Comparison of ENCODE assay signal across 25 cellular contexts in the genomic region with DNA sequence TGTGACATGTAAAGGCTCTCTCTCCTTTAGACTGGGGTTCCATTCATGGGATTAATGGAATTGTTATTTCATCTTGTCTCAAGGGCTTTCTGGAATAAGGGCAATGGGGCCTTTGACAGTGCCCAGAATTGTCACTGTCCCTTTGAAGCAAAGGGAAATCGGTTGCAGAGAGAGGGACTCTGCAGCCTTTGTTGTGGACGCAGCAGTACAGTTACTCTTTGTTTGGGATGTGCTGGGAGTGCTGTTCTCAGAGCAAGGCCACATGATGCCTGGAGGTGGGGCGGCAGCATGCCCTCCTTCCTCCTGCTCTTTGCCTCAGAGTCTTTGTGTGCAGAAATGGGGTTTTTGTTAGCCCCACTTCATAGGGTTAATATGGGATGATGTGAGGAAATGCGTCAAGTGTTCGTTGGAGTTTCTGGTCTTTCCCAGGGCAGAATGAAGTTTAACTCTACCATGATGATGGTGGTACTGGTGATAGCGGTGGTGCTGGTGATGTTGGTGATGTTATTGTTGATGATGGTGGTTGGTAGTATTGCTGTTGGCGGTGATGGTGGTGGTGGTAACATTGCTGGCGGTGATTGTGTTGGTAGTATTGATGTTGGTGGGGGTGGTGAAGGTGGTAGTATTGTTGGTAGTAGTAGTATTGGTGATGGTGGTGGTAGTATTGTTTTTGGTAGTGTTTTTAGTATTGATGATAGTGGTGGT. TPM values are rescaled to one million over a fixed set of nuclear protein-coding genes. Genes with fewer than 3 reads are reported as not detected.
DNase-seq lines count a peak whose midpoint lies in the region; ATAC-seq, FAIRE-seq and TF ChIP-seq lines count a peak whose summit lies in the region.
"Had no signal": no experiment of that assay in that cellular context is flagged by ENCODE, and none has a peak within 500 bp of the region (broad histone marks: within the 10 kb centered on the region; RNA-seq: fewer than 3 reads in every experiment).

No MANE protein-coding gene starts in this region.

- no peak overlapping the region for H3K27ac Mint-ChIP-seq in neural progenitor cell
- H3K27ac Mint-ChIP-seq: CD4-positive, alpha-beta T cell; IgD-negative memory B cell had no signal

- H3K36me3 Mint-ChIP-seq in neural progenitor cell, result peaks cover 4% of the 10 kb centered on the region
- H3K36me3 Mint-ChIP-seq: IgD-negative memory B cell had no signal

- H3K9me3 ChIP-seq in neural progenitor cell (ENCODE audit: low read depth), result peaks cover 16% of the 10 kb centered on the region

- peaks cover 93% of the 10 kb centered on the region for H3K79me2 ChIP-seq in neural progenitor cell (ENCODE audit: low read depth)

- no peak overlapping the region for H3K4me3 Mint-ChIP-seq in neural progenitor cell
- H3K4me3 Mint-ChIP-seq: CD4-positive, alpha-beta T cell; IgD-negative memory B cell had no signal

- in situ Hi-C loops in SK-MEL-5 (cut with HindIII; ENCODE audit: low pct_unique_long_range_greater_than_20kb, low sequenced_read_pairs), result no loop called here

- H3K9ac ChIP-seq in neural progenitor cell, result no peak overlapping the region
- H3K9ac ChIP-seq: GM23248 had no signal

- H3K27ac ChIP-seq in neural progenitor cell, result peak overlapping the region; percentile 37
- H3K27ac ChIP-seq in substantia nigra (ENCODE audit: low read depth, low read length, poor library complexity, severe bottlenecking), result peak overlapping the region; percentile 95
- H3K27ac ChIP-seq: GM23248, HL-60 had no signal

- no peak overlapping the region for H3K4me2 ChIP-seq in neural progenitor cell

- H3K27me3 ChIP-seq in neural progenitor cell, result no peaks in the 10 kb centered on the region

- H3K4me1 Mint-ChIP-seq in neural progenitor cell, result peaks cover under 1% of the 10 kb centered on the region
- H3K4me1 Mint-ChIP-seq: IgD-negative memory B cell had no signal

- ATAC-seq in Right ventricle myocardium superior (ENCODE audit: poor library complexity), result no peak
- ATAC-seq: GM12878 had no signal

- peaks cover 4% of the 10 kb centered on the region for H3K9me3 Mint-ChIP-seq in neural progenitor cell
- H3K9me3 Mint-ChIP-seq: CD4-positive, alpha-beta T cell had no signal

- peaks cover 1% of the 10 kb centered on the region for H4K20me1 ChIP-seq in neural progenitor cell (ENCODE audit: low read depth)

- H3K4me1 ChIP-seq in neural progenitor cell, result no peaks in the 10 kb centered on the region

- H3F3A ChIP-seq in neural progenitor cell (ENCODE audit: low read depth), result peaks cover 47% of the 10 kb centered on the region

- no peak overlapping the region for H2AFZ ChIP-seq in neural progenitor cell (replicated peaks)
- H2AFZ ChIP-seq: GM23248 had no signal

- DNase-seq in SK-MEL-5 (ENCODE audit: low read depth, low spot score), result peak; percentile 25
- peak; percentile 34 to 35 for DNase-seq in frontal cortex (ENCODE audit: low spot score in 2 of 2)
- DNase-seq in neural progenitor cell (ENCODE audit: low spot score), result no peak
- no peak for DNase-seq in substantia nigra (lab: John Stamatoyannopoulos, UW)
- DNase-seq in stimulated activated naive CD4-positive, alpha-beta T cell (lab: John Stamatoyannopoulos, UW), result no peak
- DNase-seq in cortex of kidney (lab: John Stamatoyannopoulos, UW), result no peak
- no peak for DNase-seq in Right ventricle myocardium superior
- no peak for DNase-seq in SHP77 treated with DMSO at 0.1 percent for 48 hours (lab: John Stamatoyannopoulos, UW)
- DNase-seq: CD4-positive, alpha-beta T cell; DMS153; GM23248; HCEC 1CT; Karpas-422; NCI-H1048; NCI-H146; NCI-H2029 treated with DMSO at 0.1 percent for 48 hours; NCI-H2171; NCI-H446 treated with DMSO at 0.1 percent for 48 hours; NK-92 treated with Interleukin-12 subunit alpha and Interleukin-12 subunit beta, amount 100 ng/mL, for 24 hours; SHP77 had no signal

- no peak for TF ChIP-seq CTCF in neural progenitor cell (IDR thresholded peaks at IDR 0.05)

- no peak overlapping the region for H3K4me3 ChIP-seq in neural progenitor cell
- H3K4me3 ChIP-seq: GM12878, GM23248 had no signal

- FAIRE-seq in frontal cortex (lab: Jason Lieb, UNC), result no peak
- FAIRE-seq: A204.1, GM12878, RCC 7860 had no signal

- H3K27me3 Mint-ChIP-seq in neural progenitor cell (ENCODE audit: insufficient read depth, low read depth), result no peaks in the 10 kb centered on the region
- H3K27me3 Mint-ChIP-seq: CD4-positive, alpha-beta T cell; IgD-negative memory B cell had no signal

- intact Hi-C loops in Right ventricle myocardium superior (cut with DNase I), result no loop called here

- no peaks in the 10 kb centered on the region for H3K36me3 ChIP-seq in neural progenitor cell

RNA-seq across cellular contexts. Expression of gene DOCK1, which starts 45.3 kb away (rescaled TPM):
- total RNA-seq in SK-MEL-5 (2014; rRNA removed; shearing (Covaris generic)), result 22.7 and 25.1 TPM in 2 replicates
- polyA plus RNA-seq in SK-MEL-5 (2015; cell fraction: cytosol; rRNA removed), result 21.0 and 26.1 TPM in 2 replicates
- 17.0 and 23.6 TPM in 2 replicates for polyA plus RNA-seq in SK-MEL-5 (2015; cell fraction: nucleus; rRNA removed)
- total RNA-seq in frontal cortex, result 14.3 TPM
- total RNA-seq in neural progenitor cell (ENCODE audit: low replicate concordance), result 67.0 and 72.6 TPM in 2 replicates
- 14.3 TPM for total RNA-seq in Right ventricle myocardium superior
- total RNA-seq: CD4-positive, alpha-beta T cell had no signal
- polyA plus RNA-seq: IgD-negative memory B cell had no signal

Comparison
In these comparisons a context has a peak if more than half of its experiments do, and no peak if none do; other contexts are left out.
1. DNase-seq: peak in SK-MEL-5 (single experiment) and frontal cortex (2 of 2); none in neural progenitor cell (single experiment), substantia nigra (0 of 49), stimulated activated naive CD4-positive, alpha-beta T cell (0 of 6), cortex of kidney (single experiment), Right ventricle myocardium superior (single experiment) and SHP77 treated with DMSO at 0.1 percent for 48 hours (single experiment).